Comparison of ENCODE assay signal across 1 cellular context in genomic region chr1:18511469-18511997, GRCh38.
TF ChIP-seq lines count a peak whose summit lies in the region.

No MANE protein-coding gene starts in this region.

TF ChIP-seq in WTC11, 78 proteins besides CTCF, POLR2A, EP300 and RAD21:
- TF ChIP-seq GABPB1 (CRISPR knock-in tag; IDR thresholded peaks at IDR 0.05) (no peak), IRF2 (CRISPR knock-in tag; IDR thresholded peaks at IDR 0.05; ENCODE audit: borderline replicate concordance, low read depth) (no peak), EMX1 (CRISPR knock-in tag; IDR thresholded peaks at IDR 0.05) (no peak), SMAD3 (CRISPR knock-in tag; IDR thresholded peaks at IDR 0.05; ENCODE audit: borderline replicate concordance) (no peak), HMGA2 (CRISPR knock-in tag; IDR thresholded peaks at IDR 0.05) (no peak), CREM (CRISPR knock-in tag; IDR thresholded peaks at IDR 0.05) (no peak), ELF4 (CRISPR knock-in tag; IDR thresholded peaks at IDR 0.05; ENCODE audit: low read depth) (no peak), ZNF396 (CRISPR knock-in tag; IDR thresholded peaks at IDR 0.05; ENCODE audit: borderline replicate concordance) (no peak), CREB1 (CRISPR knock-in tag; IDR thresholded peaks at IDR 0.05) (no peak), ZNF232 (CRISPR knock-in tag; IDR thresholded peaks at IDR 0.05) (no peak), ZNF281 (CRISPR knock-in tag; IDR thresholded peaks at IDR 0.05) (no peak), SOX15 (CRISPR knock-in tag; IDR thresholded peaks at IDR 0.05) (no peak), ZNF423 (CRISPR knock-in tag; IDR thresholded peaks at IDR 0.05) (no peak), E2F5 (CRISPR knock-in tag; IDR thresholded peaks at IDR 0.05) (no peak), FOXJ3 (CRISPR knock-in tag; IDR thresholded peaks at IDR 0.05; ENCODE audit: borderline replicate concordance) (no peak), ATF6 (CRISPR knock-in tag; IDR thresholded peaks at IDR 0.05) (no peak), MYBL2 (CRISPR knock-in tag; IDR thresholded peaks at IDR 0.05) (no peak), PRDM15 (CRISPR knock-in tag; IDR thresholded peaks at IDR 0.05) (no peak)
- TF ChIP-seq, protein P1, sequence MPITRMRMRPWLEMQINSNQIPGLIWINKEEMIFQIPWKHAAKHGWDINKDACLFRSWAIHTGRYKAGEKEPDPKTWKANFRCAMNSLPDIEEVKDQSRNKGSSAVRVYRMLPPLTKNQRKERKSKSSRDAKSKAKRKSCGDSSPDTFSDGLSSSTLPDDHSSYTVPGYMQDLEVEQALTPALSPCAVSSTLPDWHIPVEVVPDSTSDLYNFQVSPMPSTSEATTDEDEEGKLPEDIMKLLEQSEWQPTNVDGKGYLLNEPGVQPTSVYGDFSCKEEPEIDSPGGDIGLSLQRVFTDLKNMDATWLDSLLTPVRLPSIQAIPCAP (CRISPR knock-in tag; IDR thresholded peaks at IDR 0.05) = no peak
